ENCODE assay signal across 23 cellular contexts in the genomic region with DNA sequence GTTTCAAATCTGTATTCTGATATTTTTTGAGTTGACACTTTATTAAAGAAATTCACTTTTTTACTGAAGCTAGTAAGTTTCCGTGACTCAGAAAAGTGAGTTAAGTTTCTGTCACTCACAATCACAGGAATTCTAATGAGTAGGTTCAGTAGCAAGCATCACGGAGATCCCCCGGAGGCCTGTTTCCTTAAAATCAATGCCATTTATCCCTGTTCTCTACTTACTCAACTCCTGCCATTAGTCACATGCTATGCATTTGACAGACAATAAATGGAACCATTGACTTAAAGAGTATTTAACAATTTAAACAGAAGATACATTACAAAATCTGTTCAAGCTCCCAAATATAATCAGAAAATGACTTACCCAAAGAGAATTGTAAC. TPM values are rescaled to one million over a fixed set of nuclear protein-coding genes. Genes with fewer than 3 reads are reported as not detected.
DNase-seq lines count a peak whose midpoint lies in the region; ATAC-seq and TF ChIP-seq lines count a peak whose summit lies in the region.
"Had no signal": no experiment of that assay in that cellular context is flagged by ENCODE, and none has a peak within 500 bp of the region (broad histone marks: within the 10 kb centered on the region; RNA-seq: fewer than 3 reads in every experiment).

No MANE protein-coding gene starts in this region.

- CTCF ChIA-PET in A673 (lab: Charles Lee), result no interaction called here

- H3K9me3 ChIP-seq in A673 (ENCODE audit: low read depth, low read length, poor library complexity, severe bottlenecking) (no peaks in the 10 kb centered on the region), neural progenitor cell (ENCODE audit: low read depth) (no peaks in the 10 kb centered on the region)
- H3K9me3 ChIP-seq: A549 had no signal

- H3K4me3 ChIP-seq in A673 (ENCODE audit: low read depth, low read length, poor library complexity, severe bottlenecking), result no peak overlapping the region
- H3K4me3 ChIP-seq in neural progenitor cell, result no peak overlapping the region
- H3K4me3 ChIP-seq: A549, SK-N-MC had no signal

- peaks cover 29% of the 10 kb centered on the region for H3K4me1 ChIP-seq in A673 (ENCODE audit: insufficient read depth, low read length, poor library complexity, severe bottlenecking)
- no peaks in the 10 kb centered on the region for H3K4me1 ChIP-seq in foreskin keratinocyte
- no peaks in the 10 kb centered on the region for H3K4me1 ChIP-seq in neural progenitor cell
- H3K4me1 ChIP-seq: A549 had no signal

- no peaks in the 10 kb centered on the region for H4K20me1 ChIP-seq in neural progenitor cell (ENCODE audit: low read depth)

- H3K27ac ChIP-seq in A673 (ENCODE audit: low read depth, low read length, poor library complexity, severe bottlenecking) (no peak overlapping the region), foreskin keratinocyte (no peak overlapping the region), neural progenitor cell (no peak overlapping the region)
- H3K27ac ChIP-seq: A549, SK-N-MC had no signal

- TF ChIP-seq CTCF in A673 (conservative IDR thresholded peaks at IDR 0.05; ENCODE audit: low read depth, low read length), result no peak
- no peak for TF ChIP-seq CTCF in foreskin keratinocyte (conservative IDR thresholded peaks at IDR 0.05)
- no peak for TF ChIP-seq CTCF in neural progenitor cell (IDR thresholded peaks at IDR 0.05)

- no peaks in the 10 kb centered on the region for H3F3A ChIP-seq in neural progenitor cell (ENCODE audit: low read depth)

- H3K27me3 ChIP-seq in A673 (replicated peaks; ENCODE audit: insufficient read depth, low read depth, low read length, poor library complexity), result no peaks in the 10 kb centered on the region
- no peaks in the 10 kb centered on the region for H3K27me3 ChIP-seq in foreskin keratinocyte
- H3K27me3 ChIP-seq in neural progenitor cell, result no peaks in the 10 kb centered on the region

- H3K79me2 ChIP-seq in neural progenitor cell (ENCODE audit: low read depth), result no peaks in the 10 kb centered on the region

- H3K27ac Mint-ChIP-seq in neural progenitor cell, result no peak overlapping the region
- H3K27ac Mint-ChIP-seq in stimulated activated naive B cell treated with anti-CD40 and anti-IgM and Interleukin-4, amounts not matched to agents 10 μg/mL and 1 μg/mL and 100 μg/mL, for 72 hours, result no peak overlapping the region
- H3K27ac Mint-ChIP-seq in activated T-cell treated with anti-CD3 and anti-CD28 coated beads, Interleukin-2, amount 50 U/mL, for 72 hours, result no peak overlapping the region
- H3K27ac Mint-ChIP-seq: CD4-positive, CD25-positive, alpha-beta regulatory T cell had no signal

- peak overlapping the region; percentile 9 for H2AFZ ChIP-seq in neural progenitor cell (replicated peaks)

- POLR2A ChIA-PET in A673 (lab: Charles Lee; ENCODE audit: low non-redundant PET), result interaction anchor here (0.6 kb wide), 1 partner anchor 778 kb away, joined by 3 read pairs; no protein-coding TSS in a partner anchor

- no TSS peak for BruUV-seq in A673 (replicated peaks; lab: Mats Ljungman, UMichigan)

- intact Hi-C loops in A673 (cut with micrococcal nuclease; ENCODE audit: unreplicated experiment), result no loop called here

- DNase-seq in A673 (ENCODE audit: low spot score) (peak; percentile 47), RPMI7951 (ENCODE audit: low read depth) (peak; percentile 30), foreskin keratinocyte (peak in 1 of 2 donors; percentile 19), neural progenitor cell (ENCODE audit: low spot score) (no peak), middle frontal gyrus (ENCODE audit: extremely low spot score, low spot score) (no peak)
- DNase-seq in stimulated activated naive B cell treated with anti-CD40 and anti-IgM and Interleukin-4, amounts not matched to agents 10 μg/mL and 1 μg/mL and 100 μg/mL, for 72 hours, result no peak
- DNase-seq in activated T-cell treated with anti-CD3 and anti-CD28 coated beads, Interleukin-2, amount 50 U/mL, for 72 hours, result no peak
- DNase-seq: CD4-positive, CD25-positive, alpha-beta regulatory T cell; COR-L47; DMS79; Karpas-422; MV-4-11; NCI-H1105 treated with DMSO at 0.1 percent for 48 hours; NCI-H2081 treated with DMSO at 0.1 percent for 48 hours; NCI-H446; NCI-H526; RPMI8226; SHP77 had no signal

- no peak overlapping the region for H3K4me3 Mint-ChIP-seq in neural progenitor cell
- H3K4me3 Mint-ChIP-seq in stimulated activated naive B cell treated with anti-CD40 and anti-IgM and Interleukin-4, amounts not matched to agents 10 μg/mL and 1 μg/mL and 100 μg/mL, for 72 hours, result no peak overlapping the region
- no peak overlapping the region for H3K4me3 Mint-ChIP-seq in activated T-cell treated with anti-CD3 and anti-CD28 coated beads, Interleukin-2, amount 50 U/mL, for 72 hours
- H3K4me3 Mint-ChIP-seq: CD4-positive, CD25-positive, alpha-beta regulatory T cell had no signal

- H3K4me1 Mint-ChIP-seq in neural progenitor cell, result peaks cover 4% of the 10 kb centered on the region
- peaks cover 4 to 10% of the 10 kb centered on the region in 2 donors for H3K4me1 Mint-ChIP-seq in stimulated activated naive B cell treated with anti-CD40 and anti-IgM and Interleukin-4, amounts not matched to agents 10 μg/mL and 1 μg/mL and 100 μg/mL, for 72 hours
- H3K4me1 Mint-ChIP-seq in activated T-cell treated with anti-CD3 and anti-CD28 coated beads, Interleukin-2, amount 50 U/mL, for 72 hours (ENCODE audit: low read depth), result peaks cover 16% of the 10 kb centered on the region

- H3K27me3 Mint-ChIP-seq in neural progenitor cell (ENCODE audit: insufficient read depth, low read depth), result no peaks in the 10 kb centered on the region
- no peaks in the 10 kb centered on the region for H3K27me3 Mint-ChIP-seq in stimulated activated naive B cell treated with anti-CD40 and anti-IgM and Interleukin-4, amounts not matched to agents 10 μg/mL and 1 μg/mL and 100 μg/mL, for 72 hours
- no peaks in the 10 kb centered on the region for H3K27me3 Mint-ChIP-seq in activated T-cell treated with anti-CD3 and anti-CD28 coated beads, Interleukin-2, amount 50 U/mL, for 72 hours (ENCODE audit: low read depth)
- H3K27me3 Mint-ChIP-seq: CD4-positive, CD25-positive, alpha-beta regulatory T cell had no signal

- H3K36me3 ChIP-seq in A673 (ENCODE audit: insufficient read depth, low read length, poor library complexity, severe bottlenecking) (peaks cover 40% of the 10 kb centered on the region), neural progenitor cell (no peaks in the 10 kb centered on the region)

- no peak overlapping the region for H3K9ac ChIP-seq in neural progenitor cell

- peaks cover 3% of the 10 kb centered on the region for H3K9me3 Mint-ChIP-seq in neural progenitor cell
- H3K9me3 Mint-ChIP-seq in stimulated activated naive B cell treated with anti-CD40 and anti-IgM and Interleukin-4, amounts not matched to agents 10 μg/mL and 1 μg/mL and 100 μg/mL, for 72 hours, result peaks cover 0 to 2% of the 10 kb centered on the region in 2 donors
- H3K9me3 Mint-ChIP-seq in activated T-cell treated with anti-CD3 and anti-CD28 coated beads, Interleukin-2, amount 50 U/mL, for 72 hours, result no peaks in the 10 kb centered on the region
- H3K9me3 Mint-ChIP-seq: CD4-positive, CD25-positive, alpha-beta regulatory T cell had no signal

- peak; percentile 16 for ATAC-seq in foreskin keratinocyte
- no peak for ATAC-seq in stimulated activated naive B cell treated with anti-CD40 and anti-IgM and Interleukin-4, amounts not matched to agents 10 μg/mL and 1 μg/mL and 100 μg/mL, for 72 hours (replicated peaks)
- ATAC-seq in activated T-cell treated with anti-CD3 and anti-CD28 coated beads, Interleukin-2, amount 50 U/mL, for 72 hours (replicated peaks in 1 of 2), result no peak
- ATAC-seq: A549, HCT116 had no signal

- no peak overlapping the region for H3K4me2 ChIP-seq in neural progenitor cell
- H3K4me2 ChIP-seq: A549 had no signal

- peaks cover 3% of the 10 kb centered on the region for H3K36me3 Mint-ChIP-seq in neural progenitor cell
- peaks cover 23 to 44% of the 10 kb centered on the region in 2 donors for H3K36me3 Mint-ChIP-seq in stimulated activated naive B cell treated with anti-CD40 and anti-IgM and Interleukin-4, amounts not matched to agents 10 μg/mL and 1 μg/mL and 100 μg/mL, for 72 hours
- peaks cover 0 to 2% of the 10 kb centered on the region in 2 donors for H3K36me3 Mint-ChIP-seq in activated T-cell treated with anti-CD3 and anti-CD28 coated beads, Interleukin-2, amount 50 U/mL, for 72 hours (ENCODE audit: insufficient read depth in 2 of 2)

RNA-seq across cellular contexts. Expression of gene SLC18B1, which starts 9.0 kb away (rescaled TPM):
- total RNA-seq in A673 (2021), result 24.4 and 25.2 TPM in 2 replicates
- total RNA-seq in RPMI7951 (2014; rRNA removed; shearing (Covaris generic)), result 14.6 and 14.9 TPM in 2 replicates
- 14.1 and 14.8 TPM in 2 replicates for total RNA-seq in foreskin keratinocyte
- 8.3 and 8.7 TPM in 2 replicates for polyA plus RNA-seq in foreskin keratinocyte
- total RNA-seq in neural progenitor cell (ENCODE audit: low replicate concordance), result 4.2 and 5.1 TPM in 2 replicates
- total RNA-seq in activated T-cell treated with anti-CD3 and anti-CD28 coated beads, Interleukin-2, amount 50 U/mL, for 72 hours, result 1 to 10 TPM; 5.1 to 6.9 TPM

RNA-seq across cellular contexts. Expression of gene RPS12, which starts 25.0 kb away (rescaled TPM):
- total RNA-seq in A673 (2021), result 913 and 995 TPM in 2 replicates
- 2,174 and 2,304 TPM in 2 replicates for total RNA-seq in RPMI7951 (2014; rRNA removed; shearing (Covaris generic))
- 1,900 and 1,921 TPM in 2 replicates for total RNA-seq in foreskin keratinocyte
- polyA plus RNA-seq in foreskin keratinocyte, result 3,040 and 3,224 TPM in 2 replicates
- total RNA-seq in neural progenitor cell (ENCODE audit: low replicate concordance), result 1,494 and 2,045 TPM in 2 replicates
- 1,000 to 10,000 TPM; 1,863 to 1,938 TPM for total RNA-seq in activated T-cell treated with anti-CD3 and anti-CD28 coated beads, Interleukin-2, amount 50 U/mL, for 72 hours

RNA-seq across cellular contexts. Expression of gene VNN2, which starts 31.7 kb away (rescaled TPM):
- total RNA-seq in A673 (2021) (not detected in 2 replicates), foreskin keratinocyte (not detected in 2 replicates), neural progenitor cell (ENCODE audit: low replicate concordance) (not detected in 2 replicates)
- 0.12 and 0.29 TPM in 2 replicates for total RNA-seq in RPMI7951 (2014; rRNA removed; shearing (Covaris generic))
- not detected in 2 replicates for polyA plus RNA-seq in foreskin keratinocyte
- total RNA-seq in activated T-cell treated with anti-CD3 and anti-CD28 coated beads, Interleukin-2, amount 50 U/mL, for 72 hours, result 10 to 100 TPM; 14.4 to 16.6 TPM
- total RNA-seq: H1 had no signal
- polyA plus RNA-seq: A549, BJ, H1 had no signal

Comparison
In these comparisons a context has a peak if more than half of its experiments do, and no peak if none do; other contexts are left out.
1. DNase-seq: peak in A673 (single experiment) and RPMI7951 (single experiment); none in neural progenitor cell (single experiment), middle frontal gyrus (single experiment), stimulated activated naive B cell treated with anti-CD40 and anti-IgM and Interleukin-4, amounts not matched to agents 10 μg/mL and 1 μg/mL and 100 μg/mL, for 72 hours (single experiment) and activated T-cell treated with anti-CD3 and anti-CD28 coated beads, Interleukin-2, amount 50 U/mL, for 72 hours (0 of 2).
2. RNA of gene VNN2, which starts 31.7 kb away (total RNA-seq): 14.4 to 16.6 TPM in activated T-cell treated with anti-CD3 and anti-CD28 coated beads, Interleukin-2, amount 50 U/mL, for 72 hours; 0.12 to 0.29 TPM in RPMI7951, not detected in A673, not detected in foreskin keratinocyte and not detected in neural progenitor cell; every median in the first group is over 10 times any median in the second.